In the genomic region with DNA sequence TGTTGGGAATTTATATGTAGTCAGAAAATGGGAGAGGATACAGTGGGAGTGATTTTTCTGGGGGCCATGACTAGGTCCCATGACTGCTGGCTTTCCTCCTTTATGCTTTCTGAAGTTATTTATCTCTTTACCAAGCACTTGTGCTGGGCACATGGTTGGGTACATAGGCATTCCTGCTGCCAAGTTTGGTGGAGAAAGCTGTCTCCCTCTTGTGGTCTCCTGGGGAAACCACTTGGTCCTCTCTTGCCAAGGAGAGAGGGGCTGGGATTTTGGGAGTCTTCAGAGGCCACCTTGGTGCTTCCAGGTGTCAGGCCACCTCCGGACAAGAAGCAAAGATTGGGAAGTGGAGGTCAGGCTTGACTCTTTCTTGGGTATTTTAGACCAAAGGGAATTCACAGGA, we compare ENCODE assay signal across 8 cellular contexts.
DNase-seq lines count a peak whose midpoint lies in the region; ATAC-seq lines count a peak whose summit lies in the region.

No MANE protein-coding gene starts in this region.

- no peaks in the 10 kb centered on the region for H3K4me1 Mint-ChIP-seq in activated CD4-positive, alpha-beta T cell treated with anti-CD3 and anti-CD28 coated beads, Interleukin-2, amount 10 ng/mL, durations not matched to agents 7 days and 5 days

- DNase-seq in GM03348 (ENCODE audit: low spot score) (peak; percentile 27), LHCN-M2 (ENCODE audit: low read depth) (peak; percentile 29), iPS-NIHi7 (ENCODE audit: extremely low spot score) (peak; percentile 76), ureter (ENCODE audit: low spot score) (no peak)
- peak; percentile 14 for DNase-seq in activated CD4-positive, alpha-beta T cell treated with anti-CD3 and anti-CD28 coated beads, Interleukin-2, amount 10 ng/mL, durations not matched to agents 7 days and 5 days

- no peaks in the 10 kb centered on the region for H3K36me3 Mint-ChIP-seq in activated CD4-positive, alpha-beta T cell treated with anti-CD3 and anti-CD28 coated beads, Interleukin-2, amount 10 ng/mL, durations not matched to agents 7 days and 5 days (ENCODE audit: low read depth)

- POLR2A ChIA-PET in activated CD4-positive, alpha-beta T cell treated with anti-CD3 and anti-CD28 coated beads, Interleukin-2, amount 10 ng/mL, durations not matched to agents 7 days and 5 days (lab: Charles Lee) = no interaction called here

- CTCF ChIA-PET in activated CD4-positive, alpha-beta T cell treated with anti-CD3 and anti-CD28 coated beads, Interleukin-2, amount 10 ng/mL, durations not matched to agents 7 days and 5 days (lab: Charles Lee) = interaction anchor here (1.0 kb wide), 1 partner anchor 319 kb away, joined by 4 read pairs; no protein-coding TSS in a partner anchor

- H3K27ac Mint-ChIP-seq in activated CD4-positive, alpha-beta T cell treated with anti-CD3 and anti-CD28 coated beads, Interleukin-2, amount 10 ng/mL, durations not matched to agents 7 days and 5 days = no peak overlapping the region

- H3K4me3 Mint-ChIP-seq in activated CD4-positive, alpha-beta T cell treated with anti-CD3 and anti-CD28 coated beads, Interleukin-2, amount 10 ng/mL, durations not matched to agents 7 days and 5 days = no peak overlapping the region

- peaks cover 2% of the 10 kb centered on the region for H3K27me3 Mint-ChIP-seq in activated CD4-positive, alpha-beta T cell treated with anti-CD3 and anti-CD28 coated beads, Interleukin-2, amount 10 ng/mL, durations not matched to agents 7 days and 5 days

- no peak for ATAC-seq in GM18517 (IDR thresholded peaks at IDR 0.05; ENCODE audit: unreplicated experiment)
- no peak for ATAC-seq in HG03460 (IDR thresholded peaks at IDR 0.05; ENCODE audit: unreplicated experiment)
- no peak for ATAC-seq in HG02884 (IDR thresholded peaks at IDR 0.05; ENCODE audit: unreplicated experiment)

- peaks cover 16% of the 10 kb centered on the region for H3K9me3 Mint-ChIP-seq in activated CD4-positive, alpha-beta T cell treated with anti-CD3 and anti-CD28 coated beads, Interleukin-2, amount 10 ng/mL, durations not matched to agents 7 days and 5 days
